9 cellular contexts compared by ENCODE assay signal in the genomic region with DNA sequence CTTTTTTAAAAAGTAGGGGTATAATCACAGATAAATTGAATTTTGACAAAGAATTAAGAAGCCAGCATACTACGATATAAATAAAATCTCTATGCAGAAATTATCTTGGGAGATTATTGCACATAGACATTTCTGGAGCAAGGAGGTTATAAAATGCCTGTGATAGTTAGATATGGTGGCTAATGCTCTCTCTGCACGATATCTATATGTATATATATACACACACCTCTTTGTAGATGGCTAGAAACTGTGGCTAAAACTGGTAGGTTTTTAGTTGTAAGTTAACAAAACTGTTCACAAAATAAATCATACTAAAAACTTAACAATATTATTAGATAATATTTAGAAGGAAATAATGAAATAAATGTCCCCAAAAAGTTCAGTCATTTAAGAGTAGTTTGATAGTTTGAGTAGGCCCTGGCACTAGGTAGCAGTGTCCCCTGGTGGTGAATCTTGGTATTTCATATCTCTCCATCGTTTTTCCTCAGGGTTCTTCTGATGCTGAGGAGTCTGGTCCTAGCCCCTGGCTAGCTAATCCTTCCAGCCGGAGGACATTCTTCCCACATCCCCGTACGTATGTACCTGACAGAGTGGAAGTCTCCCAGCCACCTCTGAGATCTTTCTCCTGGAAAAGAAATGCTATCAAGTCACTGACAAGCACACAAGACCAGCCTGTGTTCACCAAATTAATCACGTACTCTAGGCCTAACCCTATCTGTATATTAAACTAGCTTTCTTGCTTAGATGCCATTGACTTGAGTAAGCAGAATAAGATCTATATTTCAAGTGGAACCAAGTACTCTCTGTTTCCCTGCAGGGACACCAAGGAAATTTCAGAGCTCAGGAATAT. TPM values are rescaled to one million over a fixed set of nuclear protein-coding genes. Genes with fewer than 3 reads are reported as not detected.
A peak's percentile ranks its signal among the peaks of the same experiment; 100 is the strongest.
DNase-seq lines count a peak whose midpoint lies in the region; ATAC-seq and TF ChIP-seq lines count a peak whose summit lies in the region.
"Had no signal": no experiment of that assay in that cellular context is flagged by ENCODE, and none has a peak within 500 bp of the region (broad histone marks: within the 10 kb centered on the region; RNA-seq: fewer than 3 reads in every experiment).

No MANE protein-coding gene starts in this region.

- POLR2A ChIA-PET in activated CD4-positive, alpha-beta T cell treated with anti-CD3 and anti-CD28 coated beads for 36 hours (lab: Charles Lee): no interaction called here

- H3K27me3 ChIP-seq in foreskin keratinocyte: peaks cover 5% of the 10 kb centered on the region

- H3K4me1 ChIP-seq in foreskin keratinocyte: peaks cover 2% of the 10 kb centered on the region

- H3K9me3 Mint-ChIP-seq in activated CD4-positive, alpha-beta T cell treated with anti-CD3 and anti-CD28 coated beads for 36 hours (ENCODE audit: low read depth): no peaks in the 10 kb centered on the region

- H3K36me3 Mint-ChIP-seq in activated CD4-positive, alpha-beta T cell treated with anti-CD3 and anti-CD28 coated beads for 36 hours (ENCODE audit: low read depth): no peaks in the 10 kb centered on the region

- TF ChIP-seq CTCF in WI38 (IDR thresholded peaks at IDR 0.05; ENCODE audit: low read depth, low read length) (peak; percentile 83), foreskin keratinocyte (conservative IDR thresholded peaks at IDR 0.05) (peak; percentile 89)

- peak; percentile 31 for DNase-seq in activated CD4-positive, alpha-beta T cell treated with anti-CD3 and anti-CD28 coated beads for 36 hours
- no peak for DNase-seq in activated CD4-positive, alpha-beta T cell treated with anti-CD3 and anti-CD28 coated beads for 1 hour
- peak; percentile 9 for DNase-seq in KG1 (lab: John Stamatoyannopoulos, UW)
- DNase-seq in foreskin keratinocyte: no peak
- DNase-seq in renal cortical epithelial cell (ENCODE audit: low read depth): peak; percentile 29
- no peak for DNase-seq in GM19240 (ENCODE audit: insufficient read length, low spot score)

- H3K4me3 Mint-ChIP-seq in activated CD4-positive, alpha-beta T cell treated with anti-CD3 and anti-CD28 coated beads for 36 hours: no peak overlapping the region

- intact Hi-C loops in activated CD4-positive, alpha-beta T cell treated with anti-CD3 and anti-CD28 coated beads for 36 hours (cut with DNase I, micrococcal nuclease): loop anchor here (1.0 to 10.0 kb wide), 3 partner anchors 29 to 155 kb away; no protein-coding TSS in a partner anchor

- H3K27me3 Mint-ChIP-seq in activated CD4-positive, alpha-beta T cell treated with anti-CD3 and anti-CD28 coated beads for 36 hours: peaks cover 2% of the 10 kb centered on the region

- CTCF ChIA-PET in activated CD4-positive, alpha-beta T cell treated with anti-CD3 and anti-CD28 coated beads for 36 hours (lab: Charles Lee): interaction anchor here (0.7 to 1.9 kb wide), 6 partner anchors 9 to 201 kb away, joined by 3 to 8 read pairs (median 4); no protein-coding TSS in a partner anchor

- no peak overlapping the region for H3K27ac ChIP-seq in foreskin keratinocyte

- no peak overlapping the region for H3K4me3 ChIP-seq in WI38 (ENCODE audit: low read depth, low read length)

- H3K27ac Mint-ChIP-seq in activated CD4-positive, alpha-beta T cell treated with anti-CD3 and anti-CD28 coated beads for 36 hours: no peak overlapping the region

- ATAC-seq in activated CD4-positive, alpha-beta T cell treated with anti-CD3 and anti-CD28 coated beads for 36 hours: peak; percentile 34
- ATAC-seq in foreskin keratinocyte: peak; percentile 47
- ATAC-seq in GM19395 (IDR thresholded peaks at IDR 0.05; ENCODE audit: unreplicated experiment): no peak

- peaks cover 13% of the 10 kb centered on the region for H3K4me1 Mint-ChIP-seq in activated CD4-positive, alpha-beta T cell treated with anti-CD3 and anti-CD28 coated beads for 36 hours

RNA-seq across cellular contexts. Expression of a gene that starts 32.2 kb away (rescaled TPM):
- total RNA-seq in activated CD4-positive, alpha-beta T cell treated with anti-CD3 and anti-CD28 coated beads for 36 hours: under 1 TPM in 1 of 2 experiments, not detected in 1; 0.23 TPM
- total RNA-seq in foreskin keratinocyte (0.11 TPM in 1 of 2 replicates, not detected in the other), renal cortical epithelial cell (not detected in 2 replicates)
- 0.07 and 0.15 TPM in 2 replicates for polyA plus RNA-seq in foreskin keratinocyte

RNA-seq across cellular contexts. Expression of a gene that starts 35.3 kb away (rescaled TPM):
- total RNA-seq in activated CD4-positive, alpha-beta T cell treated with anti-CD3 and anti-CD28 coated beads for 36 hours: not detected
- total RNA-seq in foreskin keratinocyte (not detected in 2 replicates), renal cortical epithelial cell (not detected in 2 replicates)
- not detected in 2 replicates for polyA plus RNA-seq in foreskin keratinocyte
- polyA plus RNA-seq: adipose tissue had no signal

Comparison
In these comparisons a context has a peak if more than half of its experiments do, and no peak if none do; other contexts are left out.
1. DNase-seq: peak in activated CD4-positive, alpha-beta T cell treated with anti-CD3 and anti-CD28 coated beads for 36 hours (single experiment), KG1 (single experiment) and renal cortical epithelial cell (single experiment); none in activated CD4-positive, alpha-beta T cell treated with anti-CD3 and anti-CD28 coated beads for 1 hour (single experiment), foreskin keratinocyte (0 of 2) and GM19240 (single experiment).